In the genomic region with DNA sequence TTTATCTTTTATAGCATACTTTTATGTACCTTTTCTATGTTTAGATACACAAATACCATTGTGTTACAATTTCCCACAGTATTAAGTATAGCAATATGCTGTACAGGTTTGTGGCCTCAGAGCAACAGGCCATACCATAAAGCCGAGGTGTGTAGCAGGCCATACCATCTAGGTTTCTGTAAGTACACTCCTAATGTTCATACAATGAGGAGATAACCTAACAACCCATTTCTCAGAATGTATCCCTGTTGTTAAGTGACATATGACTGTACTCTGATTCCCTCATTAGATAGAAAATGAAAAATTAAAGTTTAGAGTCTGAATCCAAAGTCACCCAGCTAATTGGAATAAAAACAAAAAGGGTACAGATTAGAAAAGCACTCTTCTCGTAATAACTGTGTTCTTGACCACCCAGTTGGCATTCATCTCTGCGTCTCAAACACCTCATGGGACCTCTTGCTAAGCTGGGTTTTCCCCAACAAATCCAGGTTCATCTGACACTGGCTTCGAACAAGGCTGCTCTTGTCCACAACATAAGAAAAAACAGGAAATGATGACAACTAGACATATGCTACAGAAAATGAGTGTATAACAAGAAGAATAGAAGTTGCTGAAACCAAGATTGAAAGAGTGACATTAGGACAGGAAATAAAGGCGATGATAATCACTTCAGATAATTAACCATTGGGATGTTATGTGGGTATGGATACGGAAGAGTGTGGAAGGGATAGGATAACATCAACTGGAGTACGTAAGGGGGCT, we compare ENCODE assay signal across 1 cellular context.
TF ChIP-seq lines count a peak whose summit lies in the region.

No MANE protein-coding gene starts in this region.

TF ChIP-seq in GM23338, 12 proteins besides CTCF, POLR2A, EP300 and RAD21 (continued from another document):
- TF ChIP-seq, protein P1, sequence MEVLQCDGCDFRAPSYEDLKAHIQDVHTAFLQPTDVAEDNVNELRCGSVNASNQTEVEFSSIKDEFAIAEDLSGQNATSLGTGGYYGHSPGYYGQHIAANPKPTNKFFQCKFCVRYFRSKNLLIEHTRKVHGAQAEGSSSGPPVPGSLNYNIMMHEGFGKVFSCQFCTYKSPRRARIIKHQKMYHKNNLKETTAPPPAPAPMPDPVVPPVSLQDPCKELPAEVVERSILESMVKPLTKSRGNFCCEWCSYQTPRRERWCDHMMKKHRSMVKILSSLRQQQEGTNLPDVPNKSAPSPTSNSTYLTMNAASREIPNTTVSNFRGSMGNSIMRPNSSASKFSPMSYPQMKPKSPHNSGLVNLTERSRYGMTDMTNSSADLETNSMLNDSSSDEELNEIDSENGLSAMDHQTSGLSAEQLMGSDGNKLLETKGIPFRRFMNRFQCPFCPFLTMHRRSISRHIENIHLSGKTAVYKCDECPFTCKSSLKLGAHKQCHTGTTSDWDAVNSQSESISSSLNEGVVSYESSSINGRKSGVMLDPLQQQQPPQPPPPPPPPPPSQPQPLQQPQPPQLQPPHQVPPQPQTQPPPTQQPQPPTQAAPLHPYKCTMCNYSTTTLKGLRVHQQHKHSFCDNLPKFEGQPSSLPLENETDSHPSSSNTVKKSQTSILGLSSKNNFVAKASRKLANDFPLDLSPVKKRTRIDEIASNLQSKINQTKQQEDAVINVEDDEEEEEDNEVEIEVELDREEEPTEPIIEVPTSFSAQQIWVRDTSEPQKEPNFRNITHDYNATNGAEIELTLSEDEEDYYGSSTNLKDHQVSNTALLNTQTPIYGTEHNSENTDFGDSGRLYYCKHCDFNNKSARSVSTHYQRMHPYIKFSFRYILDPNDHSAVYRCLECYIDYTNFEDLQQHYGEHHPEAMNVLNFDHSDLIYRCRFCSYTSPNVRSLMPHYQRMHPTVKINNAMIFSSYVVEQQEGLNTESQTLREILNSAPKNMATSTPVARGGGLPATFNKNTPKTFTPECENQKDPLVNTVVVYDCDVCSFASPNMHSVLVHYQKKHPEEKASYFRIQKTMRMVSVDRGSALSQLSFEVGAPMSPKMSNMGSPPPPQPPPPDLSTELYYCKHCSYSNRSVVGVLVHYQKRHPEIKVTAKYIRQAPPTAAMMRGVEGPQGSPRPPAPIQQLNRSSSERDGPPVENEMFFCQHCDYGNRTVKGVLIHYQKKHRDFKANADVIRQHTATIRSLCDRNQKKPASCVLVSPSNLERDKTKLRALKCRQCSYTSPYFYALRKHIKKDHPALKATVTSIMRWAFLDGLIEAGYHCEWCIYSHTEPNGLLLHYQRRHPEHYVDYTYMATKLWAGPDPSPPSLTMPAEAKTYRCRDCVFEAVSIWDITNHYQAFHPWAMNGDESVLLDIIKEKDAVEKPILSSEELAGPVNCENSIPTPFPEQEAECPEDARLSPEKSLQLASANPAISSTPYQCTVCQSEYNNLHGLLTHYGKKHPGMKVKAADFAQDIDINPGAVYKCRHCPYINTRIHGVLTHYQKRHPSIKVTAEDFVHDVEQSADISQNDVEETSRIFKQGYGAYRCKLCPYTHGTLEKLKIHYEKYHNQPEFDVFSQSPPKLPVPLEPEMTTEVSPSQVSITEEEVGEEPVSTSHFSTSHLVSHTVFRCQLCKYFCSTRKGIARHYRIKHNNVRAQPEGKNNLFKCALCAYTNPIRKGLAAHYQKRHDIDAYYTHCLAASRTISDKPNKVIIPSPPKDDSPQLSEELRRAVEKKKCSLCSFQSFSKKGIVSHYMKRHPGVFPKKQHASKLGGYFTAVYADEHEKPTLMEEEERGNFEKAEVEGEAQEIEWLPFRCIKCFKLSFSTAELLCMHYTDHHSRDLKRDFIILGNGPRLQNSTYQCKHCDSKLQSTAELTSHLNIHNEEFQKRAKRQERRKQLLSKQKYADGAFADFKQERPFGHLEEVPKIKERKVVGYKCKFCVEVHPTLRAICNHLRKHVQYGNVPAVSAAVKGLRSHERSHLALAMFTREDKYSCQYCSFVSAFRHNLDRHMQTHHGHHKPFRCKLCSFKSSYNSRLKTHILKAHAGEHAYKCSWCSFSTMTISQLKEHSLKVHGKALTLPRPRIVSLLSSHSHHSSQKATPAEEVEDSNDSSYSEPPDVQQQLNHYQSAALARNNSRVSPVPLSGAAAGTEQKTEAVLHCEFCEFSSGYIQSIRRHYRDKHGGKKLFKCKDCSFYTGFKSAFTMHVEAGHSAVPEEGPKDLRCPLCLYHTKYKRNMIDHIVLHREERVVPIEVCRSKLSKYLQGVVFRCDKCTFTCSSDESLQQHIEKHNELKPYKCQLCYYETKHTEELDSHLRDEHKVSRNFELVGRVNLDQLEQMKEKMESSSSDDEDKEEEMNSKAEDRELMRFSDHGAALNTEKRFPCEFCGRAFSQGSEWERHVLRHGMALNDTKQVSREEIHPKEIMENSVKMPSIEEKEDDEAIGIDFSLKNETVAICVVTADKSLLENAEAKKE (CRISPR knock-in tag; IDR thresholded peaks at IDR 0.05), result no peak
- TF ChIP-seq, protein P2, sequence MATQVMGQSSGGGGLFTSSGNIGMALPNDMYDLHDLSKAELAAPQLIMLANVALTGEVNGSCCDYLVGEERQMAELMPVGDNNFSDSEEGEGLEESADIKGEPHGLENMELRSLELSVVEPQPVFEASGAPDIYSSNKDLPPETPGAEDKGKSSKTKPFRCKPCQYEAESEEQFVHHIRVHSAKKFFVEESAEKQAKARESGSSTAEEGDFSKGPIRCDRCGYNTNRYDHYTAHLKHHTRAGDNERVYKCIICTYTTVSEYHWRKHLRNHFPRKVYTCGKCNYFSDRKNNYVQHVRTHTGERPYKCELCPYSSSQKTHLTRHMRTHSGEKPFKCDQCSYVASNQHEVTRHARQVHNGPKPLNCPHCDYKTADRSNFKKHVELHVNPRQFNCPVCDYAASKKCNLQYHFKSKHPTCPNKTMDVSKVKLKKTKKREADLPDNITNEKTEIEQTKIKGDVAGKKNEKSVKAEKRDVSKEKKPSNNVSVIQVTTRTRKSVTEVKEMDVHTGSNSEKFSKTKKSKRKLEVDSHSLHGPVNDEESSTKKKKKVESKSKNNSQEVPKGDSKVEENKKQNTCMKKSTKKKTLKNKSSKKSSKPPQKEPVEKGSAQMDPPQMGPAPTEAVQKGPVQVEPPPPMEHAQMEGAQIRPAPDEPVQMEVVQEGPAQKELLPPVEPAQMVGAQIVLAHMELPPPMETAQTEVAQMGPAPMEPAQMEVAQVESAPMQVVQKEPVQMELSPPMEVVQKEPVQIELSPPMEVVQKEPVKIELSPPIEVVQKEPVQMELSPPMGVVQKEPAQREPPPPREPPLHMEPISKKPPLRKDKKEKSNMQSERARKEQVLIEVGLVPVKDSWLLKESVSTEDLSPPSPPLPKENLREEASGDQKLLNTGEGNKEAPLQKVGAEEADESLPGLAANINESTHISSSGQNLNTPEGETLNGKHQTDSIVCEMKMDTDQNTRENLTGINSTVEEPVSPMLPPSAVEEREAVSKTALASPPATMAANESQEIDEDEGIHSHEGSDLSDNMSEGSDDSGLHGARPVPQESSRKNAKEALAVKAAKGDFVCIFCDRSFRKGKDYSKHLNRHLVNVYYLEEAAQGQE (IDR thresholded peaks at IDR 0.05; ENCODE audit: unreplicated experiment), result no peak
- TF ChIP-seq NANOG (IDR thresholded peaks at IDR 0.05; ENCODE audit: borderline replicate concordance) (no peak), EZH2 (IDR thresholded peaks at IDR 0.05; ENCODE audit: low read depth, unreplicated experiment) (no peak), POLR2AphosphoS5 (IDR thresholded peaks at IDR 0.05; ENCODE audit: low read depth) (no peak), JUNB (IDR thresholded peaks at IDR 0.05; ENCODE audit: unreplicated experiment) (no peak), ZNF331 (CRISPR knock-in tag; IDR thresholded peaks at IDR 0.05; ENCODE audit: low read depth) (no peak)
- TF ChIP-seq, protein P3, sequence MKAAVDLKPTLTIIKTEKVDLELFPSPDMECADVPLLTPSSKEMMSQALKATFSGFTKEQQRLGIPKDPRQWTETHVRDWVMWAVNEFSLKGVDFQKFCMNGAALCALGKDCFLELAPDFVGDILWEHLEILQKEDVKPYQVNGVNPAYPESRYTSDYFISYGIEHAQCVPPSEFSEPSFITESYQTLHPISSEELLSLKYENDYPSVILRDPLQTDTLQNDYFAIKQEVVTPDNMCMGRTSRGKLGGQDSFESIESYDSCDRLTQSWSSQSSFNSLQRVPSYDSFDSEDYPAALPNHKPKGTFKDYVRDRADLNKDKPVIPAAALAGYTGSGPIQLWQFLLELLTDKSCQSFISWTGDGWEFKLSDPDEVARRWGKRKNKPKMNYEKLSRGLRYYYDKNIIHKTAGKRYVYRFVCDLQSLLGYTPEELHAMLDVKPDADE (IDR thresholded peaks at IDR 0.05), result no peak
